ENCODE assay signal across 8 cellular contexts in genomic region chr2:55618025-55618648, GRCh38. TPM values are rescaled to one million over a fixed set of nuclear protein-coding genes. Genes with fewer than 3 reads are reported as not detected.
DNase-seq lines count a peak whose midpoint lies in the region; ATAC-seq and TF ChIP-seq lines count a peak whose summit lies in the region.

No MANE protein-coding gene starts in this region.

- peaks cover 24% of the 10 kb centered on the region for H3K4me1 ChIP-seq in neural progenitor cell

- H3K27me3 Mint-ChIP-seq in neural progenitor cell (ENCODE audit: insufficient read depth, low read depth): peaks cover 2% of the 10 kb centered on the region
- peaks cover 2% of the 10 kb centered on the region for H3K27me3 Mint-ChIP-seq in nephron progenitor cell (ENCODE audit: low read depth, poor library complexity)

- no peaks in the 10 kb centered on the region for H3K27me3 ChIP-seq in neural progenitor cell

- peaks cover 16% of the 10 kb centered on the region for H3F3A ChIP-seq in neural progenitor cell (ENCODE audit: low read depth)

- H3K9me3 Mint-ChIP-seq in neural progenitor cell: no peaks in the 10 kb centered on the region
- H3K9me3 Mint-ChIP-seq in nephron progenitor cell: no peaks in the 10 kb centered on the region

- H3K4me3 Mint-ChIP-seq in neural progenitor cell (no peak overlapping the region), nephron progenitor cell (no peak overlapping the region)

- peak; percentile 2 for ATAC-seq in GM21447 (IDR thresholded peaks at IDR 0.05; ENCODE audit: unreplicated experiment)
- ATAC-seq in HG03378 (IDR thresholded peaks at IDR 0.05; ENCODE audit: unreplicated experiment): no peak

- peaks cover 16% of the 10 kb centered on the region for H3K36me3 ChIP-seq in neural progenitor cell

- peak overlapping the region; percentile 84 for H2AFZ ChIP-seq in neural progenitor cell (replicated peaks)

- peak overlapping the region; percentile 97 for H3K9ac ChIP-seq in neural progenitor cell

- H3K79me2 ChIP-seq in neural progenitor cell (ENCODE audit: low read depth): peaks cover 95% of the 10 kb centered on the region

- peaks cover 9% of the 10 kb centered on the region for H3K36me3 Mint-ChIP-seq in neural progenitor cell
- peaks cover 19% of the 10 kb centered on the region for H3K36me3 Mint-ChIP-seq in nephron progenitor cell (ENCODE audit: low read depth)

- peak; percentile 28 for DNase-seq in COLO668 (lab: John Stamatoyannopoulos, UW; ENCODE audit: unreplicated experiment)
- DNase-seq in NCI-H69 (lab: John Stamatoyannopoulos, UW): peak; percentile 43
- no peak for DNase-seq in epithelial cell of prostate (ENCODE audit: low read depth, low spot score)
- peak; percentile 36 for DNase-seq in neural progenitor cell (ENCODE audit: low spot score)
- no peak for DNase-seq in nephron progenitor cell
- no peak for DNase-seq in GF-D8 (lab: John Stamatoyannopoulos, UW)

- H3K27ac ChIP-seq in epithelial cell of prostate: peak overlapping the region; percentile 93
- H3K27ac ChIP-seq in neural progenitor cell: peak overlapping the region; percentile 82

- peaks cover 32% of the 10 kb centered on the region for H4K20me1 ChIP-seq in neural progenitor cell (ENCODE audit: low read depth)

- no peaks in the 10 kb centered on the region for H3K9me3 ChIP-seq in neural progenitor cell (ENCODE audit: low read depth)

- no peak for TF ChIP-seq CTCF in neural progenitor cell (IDR thresholded peaks at IDR 0.05)
- no peak for TF ChIP-seq CTCF in nephron progenitor cell (IDR thresholded peaks at IDR 0.05)

- H3K4me3 ChIP-seq in neural progenitor cell: peak overlapping the region; percentile 97

- no peak overlapping the region for H3K27ac Mint-ChIP-seq in neural progenitor cell
- H3K27ac Mint-ChIP-seq in nephron progenitor cell: no peak overlapping the region

- H3K4me1 Mint-ChIP-seq in neural progenitor cell (peaks cover 26% of the 10 kb centered on the region), nephron progenitor cell (peaks cover 25% of the 10 kb centered on the region)

- peak overlapping the region; percentile 87 for H3K4me2 ChIP-seq in neural progenitor cell

RNA-seq across cellular contexts. Expression of gene PPP4R3B, which starts 0.7 kb away (rescaled TPM):
- total RNA-seq in neural progenitor cell (ENCODE audit: low replicate concordance): 44.1 and 71.2 TPM in 2 replicates

Comparison
In these comparisons a context has a peak if more than half of its experiments do, and no peak if none do; other contexts are left out.
1. DNase-seq: peak in COLO668 (single experiment), NCI-H69 (single experiment) and neural progenitor cell (single experiment); none in epithelial cell of prostate (single experiment), nephron progenitor cell (single experiment) and GF-D8 (single experiment).